In the genomic region with DNA sequence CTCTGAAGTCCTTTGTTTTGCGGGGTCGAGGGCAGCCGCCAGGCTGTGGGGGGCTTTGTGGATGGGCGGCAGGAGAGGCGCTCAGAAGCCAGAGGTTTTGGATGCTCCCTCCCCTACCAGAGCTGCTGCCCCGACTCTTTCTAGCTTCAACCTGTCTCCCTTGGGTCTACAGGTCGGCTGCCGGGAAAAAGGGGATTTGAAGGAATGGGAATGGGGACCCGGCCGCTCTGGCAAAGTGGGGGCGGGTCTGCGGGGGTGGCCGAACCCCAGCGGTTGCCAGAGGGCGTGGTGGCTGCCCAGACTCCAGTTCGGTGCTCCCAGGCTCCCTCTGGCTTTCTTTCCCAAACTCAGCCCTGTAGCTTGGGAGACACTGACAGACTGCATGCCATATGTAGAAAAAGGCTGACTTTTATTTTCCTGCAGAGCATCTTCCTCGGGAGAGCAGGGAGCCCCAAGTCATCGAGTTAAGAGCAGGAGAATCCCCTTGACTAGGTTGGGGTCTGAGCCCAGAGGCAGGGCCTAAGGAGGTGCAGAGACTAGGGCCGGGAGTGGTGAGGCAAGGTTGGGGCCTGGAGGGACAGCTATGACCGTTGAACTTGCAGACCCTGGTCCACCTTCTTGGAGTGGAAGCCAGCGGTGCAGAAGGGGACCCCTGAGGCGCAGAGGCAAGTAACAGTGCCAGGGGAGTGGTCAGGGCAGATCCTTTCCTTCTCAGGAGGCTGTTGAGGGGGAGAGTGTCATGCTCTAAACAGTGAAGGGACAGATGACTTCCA, we compare ENCODE assay signal across 6 cellular contexts. TPM values are rescaled to one million over a fixed set of nuclear protein-coding genes. Genes with fewer than 3 reads are reported as not detected.
DNase-seq lines count a peak whose midpoint lies in the region; ATAC-seq and TF ChIP-seq lines count a peak whose summit lies in the region.

No MANE protein-coding gene starts in this region.

- no peak for TF ChIP-seq CTCF in C4-2B (conservative IDR thresholded peaks at IDR 0.05)
- peak; percentile 30; the same call in 1 of the 2 replicates for TF ChIP-seq CTCF in PC-3 (conservative IDR thresholded peaks at IDR 0.05; ENCODE audit: low read depth, low read length)
- peak in 1 of 6 experiments; percentile 22 for TF ChIP-seq CTCF in thyroid gland (IDR thresholded peaks at IDR 0.05)

- no peak for TF ChIP-seq POLR2A in thyroid gland (IDR thresholded peaks at IDR 0.05)

- H2AFZ ChIP-seq in PC-3 (ENCODE audit: low read length) = peak overlapping the region; percentile 86

- peaks cover 59% of the 10 kb centered on the region for H3K4me1 ChIP-seq in PC-3 (ENCODE audit: insufficient read depth, low read length)
- H3K4me1 ChIP-seq in thyroid gland = peaks cover 27 to 48% of the 10 kb centered on the region in 2 donors

- no peaks in the 10 kb centered on the region for H3K9me3 ChIP-seq in PC-3 (ENCODE audit: low read length)
- no peaks in the 10 kb centered on the region for H3K9me3 ChIP-seq in thyroid gland

- H3F3A ChIP-seq in PC-3 (ENCODE audit: low read length, unreplicated experiment) = no peaks in the 10 kb centered on the region

- 20 to 28% methylated on average over 12 to 22 of the region's 22 CpGs for WGBS in thyroid gland, 2 donors

- H3K9me2 ChIP-seq in PC-3 (replicated peaks; ENCODE audit: low read length) = no peaks in the 10 kb centered on the region

- H3K4me3 ChIP-seq in PC-3 (ENCODE audit: low read length) (peak overlapping the region; percentile 97), thyroid gland (replicated peaks in 1 of 3) (peak overlapping the region; percentile 70 to 84 (median 81))

- CTCF ChIA-PET in PC-3 (lab: Charles Lee) = interaction anchor here (1.6 kb wide), 1 partner anchor 30 kb away, joined by 4 read pairs; a partner anchor contains a TSS

- no peak for ATAC-seq in PC-3
- ATAC-seq in left cardiac atrium = no peak
- ATAC-seq in GM21619 (IDR thresholded peaks at IDR 0.05; ENCODE audit: unreplicated experiment) = no peak

- intact Hi-C loops in PC-3 (cut with micrococcal nuclease) = loop anchor here (1.0 to 5.0 kb wide), 2 partner anchors 29 to 134 kb away; a partner anchor contains a TSS
- intact Hi-C loops in left cardiac atrium (cut with DNase I) = no loop called here
- intact Hi-C loops in thyroid gland (cut with DNase I) = no loop called here

- peak overlapping the region; percentile 98 for H3K9ac ChIP-seq in PC-3 (ENCODE audit: low read length)

- H3K4me2 ChIP-seq in PC-3 (ENCODE audit: low read length) = peak overlapping the region; percentile 87

- H3K27ac ChIP-seq in C4-2B (peak overlapping the region; percentile 65), PC-3 (ENCODE audit: low read length) (peak overlapping the region; percentile 96), thyroid gland (peak overlapping the region; percentile 93 to 98 (median 95))

- DNase-seq in PC-3 (peak; percentile 39), left cardiac atrium (peak; percentile 64), thyroid gland (no peak)
- DNase-seq in activated effector memory CD4-positive, alpha-beta T cell treated with anti-CD3 and anti-CD28 coated beads, Interleukin-2, amount 50 U/mL, for 16 hours = no peak

- TSS peak; percentile 73 for BruUV-seq in PC-3 (replicated peaks; lab: Mats Ljungman, UMichigan)

- H3K36me3 ChIP-seq in PC-3 (ENCODE audit: low read depth, low read length) = no peaks in the 10 kb centered on the region
- no peaks in the 10 kb centered on the region for H3K36me3 ChIP-seq in thyroid gland

- H3K79me2 ChIP-seq in PC-3 (ENCODE audit: low read length) = peaks cover 68% of the 10 kb centered on the region

- no peaks in the 10 kb centered on the region for H4K20me1 ChIP-seq in PC-3 (ENCODE audit: low read length)

- POLR2A ChIA-PET in PC-3 (lab: Charles Lee; ENCODE audit: unreplicated experiment) = interaction anchor here (0.6 to 1.1 kb wide), 3 partner anchors 29 to 75 kb away, joined by 3 to 7 read pairs (median 4); a partner anchor contains a TSS

- H3K27me3 ChIP-seq in PC-3 (ENCODE audit: low read length) (no peaks in the 10 kb centered on the region), thyroid gland (no peaks in the 10 kb centered on the region)

RNA-seq across cellular contexts. Expression of a gene that starts 1.4 kb away (rescaled TPM):
- 49.9 and 76.0 TPM in 2 replicates for total RNA-seq in PC-3 (2014; rRNA removed)
- 10 to 100 TPM; 28.0 to 36.8 TPM for total RNA-seq in left cardiac atrium
- 10 to 100 TPM; 14.2 to 35.1 (median 15.2) TPM for total RNA-seq in thyroid gland

RNA-seq across cellular contexts. Expression of a gene that starts 2.9 kb away (rescaled TPM):
- 8.5 and 14.8 TPM in 2 replicates for total RNA-seq in PC-3 (2014; rRNA removed)
- 1 to 10 TPM; 5.3 to 6.3 TPM for total RNA-seq in left cardiac atrium
- 1 to 10 TPM; 3.5 to 8.3 (median 5.7) TPM for total RNA-seq in thyroid gland

RNA-seq across cellular contexts. Expression of a gene that starts 15.0 kb away (rescaled TPM):
- total RNA-seq in PC-3 (2014; rRNA removed) (50.0 and 75.6 TPM in 2 replicates), left cardiac atrium (10 to 100 TPM; 17.6 to 18.6 TPM), thyroid gland (10 to 100 TPM; 25.6 to 38.8 (median 28.2) TPM)

RNA-seq across cellular contexts. Expression of a gene that starts 29.2 kb away (rescaled TPM):
- 19.6 and 24.9 TPM in 2 replicates for total RNA-seq in PC-3 (2014; rRNA removed)
- total RNA-seq in left cardiac atrium = 10 to 100 TPM; 19.1 to 25.6 TPM
- total RNA-seq in thyroid gland = 10 to 100 TPM; 15.3 to 27.2 (median 20.2) TPM

RNA-seq across cellular contexts. Expression of a gene that starts 32.3 kb away (rescaled TPM):
- total RNA-seq in PC-3 (2014; rRNA removed) (1,245 and 1,398 TPM in 2 replicates), left cardiac atrium (100 to 1,000 TPM; 276 to 303 TPM), thyroid gland (100 to 1,000 TPM; 162 to 441 (median 269) TPM)

Comparison
In these comparisons a context has a peak if more than half of its experiments do, and no peak if none do; other contexts are left out.
1. DNase-seq: peak in PC-3 (single experiment) and left cardiac atrium (single experiment); none in thyroid gland (0 of 2) and activated effector memory CD4-positive, alpha-beta T cell treated with anti-CD3 and anti-CD28 coated beads, Interleukin-2, amount 50 U/mL, for 16 hours (single experiment).
2. Peak in every context shown above with its lines, with median percentiles within 50 percentile points of each other: H3K27ac ChIP-seq.